ENCODE assay signal across 8 cellular contexts in genomic region chr2:74147729-74148456, GRCh38. TPM values are rescaled to one million over a fixed set of nuclear protein-coding genes. Genes with fewer than 3 reads are reported as not detected.
A peak's percentile ranks its signal among the peaks of the same experiment; 100 is the strongest.
DNase-seq lines count a peak whose midpoint lies in the region; ATAC-seq and TF ChIP-seq lines count a peak whose summit lies in the region.

BOLA3 (minus strand) TSS chr2:74147912; CDS start chr2:74147874, 38 bp downstream.

- no peaks in the 10 kb centered on the region for H3K27me3 ChIP-seq in KMS-11 (ENCODE audit: insufficient read depth, low read depth)
- H3K27me3 ChIP-seq in neuron (ENCODE audit: insufficient read depth, low read length), result no peaks in the 10 kb centered on the region

- H3K4me2 ChIP-seq in KMS-11, result peak within 1 kb of the TSS; percentile 90

- no peak within 1 kb of the TSS for H3K4me3 ChIP-seq in KMS-11 (IDR thresholded peaks at IDR 0.05; ENCODE audit: insufficient read depth, low read depth, low read length)
- peak within 1 kb of the TSS; percentile 81 to 86 for H3K4me3 ChIP-seq in foreskin fibroblast (ENCODE audit: low read depth in 1 of 2, low read length in 2 of 2)
- H3K4me3 ChIP-seq in neuron (ENCODE audit: low read length), result peak within 1 kb of the TSS; percentile 94

- no peaks in the 10 kb centered on the region for H3K9me3 ChIP-seq in neuron (ENCODE audit: low read length)

- peak; percentile 85 for DNase-seq in EL
- DNase-seq in RPMI8226, result peak; percentile 92
- DNase-seq in activated T-helper 9 cell treated with anti-CD3 and anti-CD28 coated beads, Interleukin-2, amount 50 U/mL, for 16 hours (ENCODE audit: low read depth), result peak; percentile 80
- DNase-seq in foreskin fibroblast, result peak; percentile 83 to 95

- peak within 1 kb of the TSS; percentile 75 for H3K9ac ChIP-seq in KMS-11

- H3K4me1 ChIP-seq in KMS-11 (ENCODE audit: low read depth, poor library complexity, severe bottlenecking) (peaks cover 12% of the 10 kb centered on the region), neuron (ENCODE audit: insufficient read depth, low read length) (peaks cover 15% of the 10 kb centered on the region)

- H3K27ac ChIP-seq in KMS-11, result peak within 1 kb of the TSS; percentile 41; the same call in 1 of the 2 replicates

- peak; percentile 84 for ATAC-seq in GM21737 (IDR thresholded peaks at IDR 0.05; ENCODE audit: unreplicated experiment)

- peaks cover 12% of the 10 kb centered on the region; the same call in 1 of the 2 replicates for H3K79me2 ChIP-seq in KMS-11 (ENCODE audit: insufficient read depth, low read depth)

- H3K36me3 ChIP-seq in KMS-11 (ENCODE audit: insufficient read depth) (no peaks in the 10 kb centered on the region), neuron (ENCODE audit: insufficient read depth, low read length) (peaks cover 9% of the 10 kb centered on the region)

- H4K20me1 ChIP-seq in KMS-11 (ENCODE audit: insufficient read depth), result no peaks in the 10 kb centered on the region

- H2AFZ ChIP-seq in KMS-11 (ENCODE audit: low read depth) (peak within 1 kb of the TSS; percentile 84), neuron (ENCODE audit: low read depth, low read length) (peak within 1 kb of the TSS; percentile 67)

- TF ChIP-seq CTCF in KMS-11 (conservative IDR thresholded peaks at IDR 0.05; ENCODE audit: low read depth, low read length), result peak; percentile 67
- TF ChIP-seq CTCF in foreskin fibroblast (IDR thresholded peaks at IDR 0.05; ENCODE audit: low read depth, low read length), result peak; percentile 34
- no peak for TF ChIP-seq CTCF in subcutaneous adipose tissue (IDR thresholded peaks at IDR 0.05; ENCODE audit: low read depth)

RNA-seq across cellular contexts. Expression of gene BOLA3, which starts in this region (rescaled TPM):
- 10 to 100 TPM; 26.5 to 56.4 (median 37.3) TPM for total RNA-seq in subcutaneous adipose tissue
